ENCODE assay signal across 26 cellular contexts in genomic region chr15:53648934-53649333, GRCh38.
"Had no signal": no experiment of that assay in that cellular context is flagged by ENCODE, and none has a peak within 500 bp of the region (broad histone marks: within the 10 kb centered on the region; RNA-seq: fewer than 3 reads in every experiment).

No MANE protein-coding gene starts in this region.

- H3K27ac ChIP-seq: coronary artery, dorsolateral prefrontal cortex, epithelial cell of prostate, esophagus squamous epithelium, gastrocnemius medialis, heart right ventricle, left ventricle myocardium inferior, lower lobe of right lung had no signal

- H3K4me1 ChIP-seq: esophagus squamous epithelium, gastrocnemius medialis, heart right ventricle, left ventricle myocardium inferior, lower lobe of right lung had no signal

- ATAC-seq: esophagus mucosa, gastrocnemius medialis, heart right ventricle, left cardiac atrium, lower lobe of right lung, mucosa of descending colon had no signal

- H3K4me3 ChIP-seq: coronary artery, dorsolateral prefrontal cortex, esophagus squamous epithelium, gastrocnemius medialis, heart right ventricle, left ventricle myocardium inferior, lower lobe of right lung, mucosa of descending colon had no signal

- H3K27me3 ChIP-seq: esophagus squamous epithelium, gastrocnemius medialis had no signal

- H3K36me3 ChIP-seq: esophagus squamous epithelium, gastrocnemius medialis, heart right ventricle, left ventricle myocardium inferior, lower lobe of right lung had no signal

- FAIRE-seq: colon, endothelial cell of umbilical vein, islet of Langerhans, keratinocyte had no signal

- DNase-seq: dermis blood vessel endothelial cell; dorsolateral prefrontal cortex; effector CD4-positive, alpha-beta T cell; effector memory CD4-positive, alpha-beta T cell; erythroblast; esophagus squamous epithelium; foreskin fibroblast; foreskin melanocyte; gastrocnemius medialis; glutamatergic neuron; head of caudate nucleus; heart right ventricle; hippocampal formation; left cardiac atrium; left ventricle myocardium inferior; lower lobe of right lung; mesenchymal stem cell; mucosa of descending colon; naive B cell had no signal

- H3K9me3 ChIP-seq: esophagus squamous epithelium, gastrocnemius medialis, heart right ventricle, left ventricle myocardium inferior, lower lobe of right lung, mucosa of descending colon had no signal
